In genomic region chr9:21994526-21994995, GRCh38 we compare ENCODE assay signal across 8 cellular contexts. TPM values are rescaled to one million over a fixed set of nuclear protein-coding genes. Genes with fewer than 3 reads are reported as not detected.
DNase-seq lines count a peak whose midpoint lies in the region; ATAC-seq, FAIRE-seq and TF ChIP-seq lines count a peak whose summit lies in the region.

Gene CDKN2B-AS1 (plus strand): TSS chr9:21994791.

- peaks cover 6 to 30% (median 13%) of the 10 kb centered on the region in 4 experiments; a peak in 6 of 7 replicates for H3K4me1 ChIP-seq in H1 (replicated peaks in 1 of 4; ENCODE audit: control insufficient read depth in 3 of 4, insufficient read depth in 4 of 4, low read length in 3 of 4)
- H3K4me1 ChIP-seq in tibial artery = peaks cover 0 to 14% (median 8%) of the 10 kb centered on the region in 4 donors

- no peak within 1 kb of the TSS for H2BK15ac ChIP-seq in H1 (ENCODE audit: low read length)

- peak; percentile 22 for TF ChIP-seq CTCF in 22Rv1 (IDR thresholded peaks at IDR 0.05)
- no peak for TF ChIP-seq CTCF in H1 (IDR thresholded peaks at IDR 0.05; ENCODE audit: control extremely low read depth in 1 of 3, insufficient read depth in 1 of 3, low read depth in 1 of 3, low read length in 3 of 3)
- no peak for TF ChIP-seq CTCF in tibial artery (IDR thresholded peaks at IDR 0.05)

- peaks cover 26% of the 10 kb centered on the region for H3K23me2 ChIP-seq in H1 (ENCODE audit: low read depth, low read length)

- POLR2A ChIA-PET in H1 (lab: Charles Lee; ENCODE audit: partially characterized antibody) = interaction anchor here (1.3 to 2.1 kb wide), 3 partner anchors 14 to 26 kb away, joined by 5 to 10 read pairs (median 5); partner anchors contain the start of gene CDKN2B

- CTCF ChIA-PET in H1 (lab: Charles Lee; ENCODE audit: partially characterized antibody) = interaction anchor here (0.9 to 6.5 kb wide), 6 partner anchors 13 to 125 kb away, joined by 3 to 46 read pairs (median 5); partner anchors contain the start of gene CDKN2B

- no peaks in the 10 kb centered on the region for H3K79me2 ChIP-seq in H1 (ENCODE audit: control insufficient read depth in 1 of 2, insufficient read depth in 2 of 2, low read length in 2 of 2)

- no peak within 1 kb of the TSS for H3K23ac ChIP-seq in H1 (ENCODE audit: insufficient read length)

- H3K27ac ChIP-seq in 22Rv1 (peak within 1 kb of the TSS; percentile 92), H1 (ENCODE audit: low read depth, low read length) (no peak within 1 kb of the TSS), tibial artery (peak within 1 kb of the TSS; percentile 73 to 75)

- no peak within 1 kb of the TSS for H2BK20ac ChIP-seq in H1 (ENCODE audit: low read length)

- no peak within 1 kb of the TSS for H4K91ac ChIP-seq in H1 (replicated peaks; ENCODE audit: insufficient read length, low read length)

- H2AFZ ChIP-seq in H1 (ENCODE audit: low read length) = peak within 1 kb of the TSS; percentile 28; the same call in 1 of the 2 replicates

- H2BK12ac ChIP-seq in H1 (ENCODE audit: low read depth, low read length) = peak within 1 kb of the TSS; percentile 62; the same call in 1 of the 2 replicates

- peaks cover 0 to 13% of the 10 kb centered on the region in 2 experiments for H4K20me1 ChIP-seq in H1 (replicated peaks in 1 of 2; ENCODE audit: control insufficient read depth in 1 of 2, insufficient read depth in 2 of 2, low read length in 2 of 2)

- no peak for TF ChIP-seq EP300 in H1 (IDR thresholded peaks at IDR 0.05; ENCODE audit: borderline replicate concordance in 1 of 2, low read depth in 2 of 2, low read length in 2 of 2)

- peak within 1 kb of the TSS; percentile 73 for H3K56ac ChIP-seq in H1 (replicated peaks; ENCODE audit: insufficient read length, low read depth, low read length)

- H3K4me2 ChIP-seq in H1 (ENCODE audit: insufficient read depth in 1 of 2, low read depth in 2 of 2, low read length in 2 of 2) = peak within 1 kb of the TSS; percentile 86 to 95

- no peak for TF ChIP-seq RAD21 in H1 (IDR thresholded peaks at IDR 0.05 in 1 of 2, conservative IDR thresholded peaks at IDR 0.05 in 1 of 2; ENCODE audit: low read depth in 2 of 2, low read length in 2 of 2)

- DNase-seq in NCI-H1436 (lab: John Stamatoyannopoulos, UW) = peak; percentile 89
- peak; percentile 60 for DNase-seq in T1000 (lab: John Stamatoyannopoulos, UW)
- DNase-seq in H1 (ENCODE audit: low read depth in 1 of 2, low spot score in 2 of 2) = peak in 1 of 2 experiments; percentile 74
- peak; percentile 89 for DNase-seq in mesenteric fat pad (ENCODE audit: low spot score)
- peak in 1 of 2 donors; percentile 47 for DNase-seq in tibial artery

- H3K9ac ChIP-seq in H1 (replicated peaks in 1 of 4; ENCODE audit: extremely low read depth in 1 of 4, low read depth in 3 of 4, low read length in 3 of 4) = no peak within 1 kb of the TSS

- H3K14ac ChIP-seq in H1 (ENCODE audit: insufficient read length) = no peak within 1 kb of the TSS

- peak within 1 kb of the TSS; percentile 47 to 80 (median 75) for H3K4me3 ChIP-seq in H1 (ENCODE audit: extremely low read depth in 1 of 4, insufficient read depth in 2 of 4, low read depth in 3 of 4, low read length in 4 of 4)
- H3K4me3 ChIP-seq in tibial artery = peak within 1 kb of the TSS; percentile 79 to 86

- WGBS in H1 (ENCODE audit: extremely low coverage in 1 of 2, insufficient coverage in 1 of 2, insufficient read length in 1 of 2, insufficient replicate concordance in 2 of 2, low coverage in 1 of 2, low lambda C conversion rate in 2 of 2, missing lambda C conversion rate in 1 of 2), 2 experiments = 1% methylated on average over 14 of the region's 44 CpGs; no CpG with 5 or more reads in 1 of the 2 experiments

- no peak for FAIRE-seq in H1 (lab: Jason Lieb, UNC)

- intact Hi-C loops in tibial artery (cut with DNase I; ENCODE audit: low total_unique reads) = loop anchor here (2.0 kb wide), 1 partner anchor 14 kb away; the partner anchor contains the start of gene CDKN2B

- no peak within 1 kb of the TSS for H2AK5ac ChIP-seq in H1 (ENCODE audit: low read depth, low read length)

- H2BK5ac ChIP-seq in H1 (ENCODE audit: low read depth, low read length) = 0 out of 2 replicates have a peak within 1 kb of the TSS, but pooled peaks have one; percentile 35

- no peak within 1 kb of the TSS; the same call in none of the 2 replicates for H3K18ac ChIP-seq in H1 (ENCODE audit: extremely low read depth, low read length)

- H4K5ac ChIP-seq in H1 (ENCODE audit: insufficient read length, low read depth, low read length) = no peak within 1 kb of the TSS

- no peak within 1 kb of the TSS for H2BK120ac ChIP-seq in H1 (replicated peaks; ENCODE audit: low read depth, low read length)

- H4K8ac ChIP-seq in H1 (ENCODE audit: extremely low read depth, insufficient read depth, low read length) = peak within 1 kb of the TSS; percentile 62; the same call in 1 of the 2 replicates

- ATAC-seq in HG02840 (IDR thresholded peaks at IDR 0.05; ENCODE audit: low FRiP score, unreplicated experiment) = peak; percentile 40

- H3K9me3 ChIP-seq in H1 (ENCODE audit: insufficient read depth in 2 of 2, low read depth in 1 of 2, low read length in 1 of 2) (no peaks in the 10 kb centered on the region), tibial artery (no peaks in the 10 kb centered on the region)

- no peaks in the 10 kb centered on the region for H3K79me1 ChIP-seq in H1 (ENCODE audit: low read depth, low read length)

- H3K4ac ChIP-seq in H1 (replicated peaks; ENCODE audit: insufficient read length, low read depth, low read length) = no peak within 1 kb of the TSS

- H3K36me3 ChIP-seq in H1 (ENCODE audit: control insufficient read depth in 2 of 4, insufficient read depth in 4 of 4, low read length in 3 of 4) = no peaks in the 10 kb centered on the region
- H3K36me3 ChIP-seq in tibial artery = no peaks in the 10 kb centered on the region

- H3K27me3 ChIP-seq in H1 (replicated peaks in 1 of 4; ENCODE audit: control insufficient read depth in 3 of 4, extremely low read depth in 1 of 4, insufficient read depth in 3 of 4, low read length in 3 of 4) (peaks cover 33 to 79% (median 61%) of the 10 kb centered on the region in 4 experiments), tibial artery (peaks cover 0 to 21% of the 10 kb centered on the region in 2 donors)

- TF ChIP-seq POLR2A in GM15510 (IDR thresholded peaks at IDR 0.05; ENCODE audit: borderline replicate concordance, extremely low read depth, insufficient read length) = peak; percentile 21
- TF ChIP-seq POLR2A in H1 (IDR thresholded peaks at IDR 0.05; ENCODE audit: control extremely low read depth in 1 of 2, low read depth in 2 of 2, low read length in 2 of 2) = no peak

TF ChIP-seq in H1, 55 proteins besides CTCF, POLR2A, EP300 and RAD21:
- TF ChIP-seq USF2 (IDR thresholded peaks at IDR 0.05; ENCODE audit: low read length) (peak; percentile 28; the same call in 1 of the 2 replicates), RBBP5 (IDR thresholded peaks at IDR 0.05; ENCODE audit: borderline replicate concordance, low read depth, low read length) (no peak)

RNA-seq across cellular contexts. Expression of gene CDKN2B-AS1, which starts in this region (rescaled TPM):
- total RNA-seq in H1 (2021; fragmentation: NEBNext Ultra II Directional; extraction: Animal tissue kit (Norgen Biotek cat#: 25700)) = not detected in 2 replicates
- polyA plus RNA-seq in H1 (2011; rRNA removed) = not detected in 2 replicates
- polyA plus RNA-seq in H1 (2011; cell fraction: cytosol; rRNA removed) = not detected
- polyA plus RNA-seq in H1 (2011; cell fraction: nucleus; rRNA removed) = not detected
- not detected in 4 replicates for polyA plus RNA-seq in H1 (2012, experiment 1 of 2)
- not detected for polyA plus RNA-seq in H1 (2012, experiment 2 of 2)
- polyA plus RNA-seq in H1 (2013, experiment 1 of 2) = not detected
- polyA plus RNA-seq in H1 (2013, experiment 2 of 2) = not detected
- not detected in 2 replicates for polyA minus RNA-seq in H1 (2011; rRNA and poly(A)+ RNA removed)
- not detected for polyA minus RNA-seq in H1 (2011; cell fraction: cytosol; rRNA and poly(A)+ RNA removed)
- not detected for polyA minus RNA-seq in H1 (2011; cell fraction: nucleus; rRNA and poly(A)+ RNA removed)
- 0.64 TPM for total RNA-seq in mesenteric fat pad

Comparison
In these comparisons a context has a peak if more than half of its experiments do, and no peak if none do; other contexts are left out.
1. Peak in DNase-seq in mesenteric fat pad; RNA of the gene not detected or under 1 TPM.